Comparison of ENCODE assay signal across 1 cellular context in the genomic region with DNA sequence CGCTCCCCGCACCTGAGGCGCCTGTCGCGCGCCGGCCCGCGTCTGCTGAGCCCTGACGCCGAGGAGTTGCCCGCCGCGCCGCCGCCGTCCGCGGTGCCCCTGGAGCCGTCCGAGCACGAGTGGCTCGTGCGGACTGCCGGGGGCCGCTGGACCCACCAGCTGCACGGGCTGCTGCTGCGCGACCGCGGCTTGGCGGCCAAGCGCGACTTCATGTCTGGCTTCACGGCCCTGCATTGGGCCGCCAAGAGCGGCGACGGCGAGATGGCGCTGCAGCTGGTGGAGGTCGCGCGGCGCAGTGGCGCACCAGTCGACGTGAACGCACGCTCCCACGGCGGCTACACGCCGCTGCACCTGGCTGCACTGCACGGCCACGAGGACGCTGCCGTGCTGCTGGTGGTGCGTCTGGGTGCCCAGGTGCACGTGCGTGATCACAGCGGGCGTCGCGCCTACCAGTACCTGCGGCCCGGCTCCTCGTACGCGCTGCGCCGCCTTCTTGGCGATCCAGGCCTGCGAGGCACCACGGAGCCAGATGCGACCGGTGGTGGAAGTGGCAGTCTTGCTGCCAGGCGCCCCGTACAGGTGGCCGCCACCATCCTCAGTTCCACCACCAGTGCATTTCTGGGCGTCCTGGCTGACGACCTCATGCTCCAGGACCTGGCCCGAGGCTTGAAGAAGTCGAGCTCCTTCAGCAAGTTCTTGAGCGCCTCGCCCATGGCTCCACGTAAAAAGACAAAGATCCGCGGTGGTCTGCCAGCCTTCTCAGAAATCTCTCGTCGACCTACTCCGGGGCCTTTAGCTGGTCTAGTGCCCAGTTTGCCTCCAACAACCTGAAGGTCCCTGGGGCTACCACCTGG.
TF ChIP-seq lines count a peak whose summit lies in the region.

No MANE protein-coding gene starts in this region.

TF ChIP-seq in WTC11, 78 proteins besides CTCF, POLR2A, EP300 and RAD21 (continues in another document):
- TF ChIP-seq, protein P1, sequence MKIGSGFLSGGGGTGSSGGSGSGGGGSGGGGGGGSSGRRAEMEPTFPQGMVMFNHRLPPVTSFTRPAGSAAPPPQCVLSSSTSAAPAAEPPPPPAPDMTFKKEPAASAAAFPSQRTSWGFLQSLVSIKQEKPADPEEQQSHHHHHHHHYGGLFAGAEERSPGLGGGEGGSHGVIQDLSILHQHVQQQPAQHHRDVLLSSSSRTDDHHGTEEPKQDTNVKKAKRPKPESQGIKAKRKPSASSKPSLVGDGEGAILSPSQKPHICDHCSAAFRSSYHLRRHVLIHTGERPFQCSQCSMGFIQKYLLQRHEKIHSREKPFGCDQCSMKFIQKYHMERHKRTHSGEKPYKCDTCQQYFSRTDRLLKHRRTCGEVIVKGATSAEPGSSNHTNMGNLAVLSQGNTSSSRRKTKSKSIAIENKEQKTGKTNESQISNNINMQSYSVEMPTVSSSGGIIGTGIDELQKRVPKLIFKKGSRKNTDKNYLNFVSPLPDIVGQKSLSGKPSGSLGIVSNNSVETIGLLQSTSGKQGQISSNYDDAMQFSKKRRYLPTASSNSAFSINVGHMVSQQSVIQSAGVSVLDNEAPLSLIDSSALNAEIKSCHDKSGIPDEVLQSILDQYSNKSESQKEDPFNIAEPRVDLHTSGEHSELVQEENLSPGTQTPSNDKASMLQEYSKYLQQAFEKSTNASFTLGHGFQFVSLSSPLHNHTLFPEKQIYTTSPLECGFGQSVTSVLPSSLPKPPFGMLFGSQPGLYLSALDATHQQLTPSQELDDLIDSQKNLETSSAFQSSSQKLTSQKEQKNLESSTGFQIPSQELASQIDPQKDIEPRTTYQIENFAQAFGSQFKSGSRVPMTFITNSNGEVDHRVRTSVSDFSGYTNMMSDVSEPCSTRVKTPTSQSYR (CRISPR knock-in tag; IDR thresholded peaks at IDR 0.05): no peak
- TF ChIP-seq TCF7 (CRISPR knock-in tag; IDR thresholded peaks at IDR 0.05; ENCODE audit: low read depth) (no peak), SP1 (CRISPR knock-in tag; conservative IDR thresholded peaks at IDR 0.05) (no peak), NFYB (CRISPR knock-in tag; conservative IDR thresholded peaks at IDR 0.05; ENCODE audit: low read depth) (no peak), EMX1 (CRISPR knock-in tag; IDR thresholded peaks at IDR 0.05) (no peak), TEAD1 (CRISPR knock-in tag; IDR thresholded peaks at IDR 0.05) (peak; percentile 80; the same call in 1 of the 2 replicates), ZNF671 (CRISPR knock-in tag; IDR thresholded peaks at IDR 0.05) (no peak), NR3C1 (CRISPR knock-in tag; conservative IDR thresholded peaks at IDR 0.05; ENCODE audit: low read depth) (no peak; the same call in 1 of the 2 replicates), CBFB (CRISPR knock-in tag; IDR thresholded peaks at IDR 0.05; ENCODE audit: low read depth) (peak; percentile 89; the same call in 1 of the 2 replicates), ESRRA (CRISPR knock-in tag; IDR thresholded peaks at IDR 0.05; ENCODE audit: borderline replicate concordance) (peak; percentile 77), CREB1 (CRISPR knock-in tag; IDR thresholded peaks at IDR 0.05) (peak; percentile 72; the same call in 1 of the 2 replicates), FOXJ3 (CRISPR knock-in tag; IDR thresholded peaks at IDR 0.05; ENCODE audit: borderline replicate concordance) (no peak), ZNF232 (CRISPR knock-in tag; IDR thresholded peaks at IDR 0.05) (no peak), TEAD4 (CRISPR knock-in tag; IDR thresholded peaks at IDR 0.05) (no peak)
- TF ChIP-seq, protein P2, sequence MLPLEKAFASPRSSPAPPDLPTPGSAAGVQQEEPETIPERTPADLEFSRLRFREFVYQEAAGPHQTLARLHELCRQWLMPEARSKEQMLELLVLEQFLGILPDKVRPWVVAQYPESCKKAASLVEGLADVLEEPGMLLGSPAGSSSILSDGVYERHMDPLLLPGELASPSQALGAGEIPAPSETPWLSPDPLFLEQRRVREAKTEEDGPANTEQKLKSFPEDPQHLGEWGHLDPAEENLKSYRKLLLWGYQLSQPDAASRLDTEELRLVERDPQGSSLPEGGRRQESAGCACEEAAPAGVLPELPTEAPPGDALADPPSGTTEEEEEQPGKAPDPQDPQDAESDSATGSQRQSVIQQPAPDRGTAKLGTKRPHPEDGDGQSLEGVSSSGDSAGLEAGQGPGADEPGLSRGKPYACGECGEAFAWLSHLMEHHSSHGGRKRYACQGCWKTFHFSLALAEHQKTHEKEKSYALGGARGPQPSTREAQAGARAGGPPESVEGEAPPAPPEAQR (CRISPR knock-in tag; IDR thresholded peaks at IDR 0.05): no peak
- TF ChIP-seq, protein P3, sequence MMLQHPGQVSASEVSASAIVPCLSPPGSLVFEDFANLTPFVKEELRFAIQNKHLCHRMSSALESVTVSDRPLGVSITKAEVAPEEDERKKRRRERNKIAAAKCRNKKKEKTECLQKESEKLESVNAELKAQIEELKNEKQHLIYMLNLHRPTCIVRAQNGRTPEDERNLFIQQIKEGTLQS (CRISPR knock-in tag; conservative IDR thresholded peaks at IDR 0.05): no peak; the same call in 1 of the 2 replicates
- TF ChIP-seq, protein P4, sequence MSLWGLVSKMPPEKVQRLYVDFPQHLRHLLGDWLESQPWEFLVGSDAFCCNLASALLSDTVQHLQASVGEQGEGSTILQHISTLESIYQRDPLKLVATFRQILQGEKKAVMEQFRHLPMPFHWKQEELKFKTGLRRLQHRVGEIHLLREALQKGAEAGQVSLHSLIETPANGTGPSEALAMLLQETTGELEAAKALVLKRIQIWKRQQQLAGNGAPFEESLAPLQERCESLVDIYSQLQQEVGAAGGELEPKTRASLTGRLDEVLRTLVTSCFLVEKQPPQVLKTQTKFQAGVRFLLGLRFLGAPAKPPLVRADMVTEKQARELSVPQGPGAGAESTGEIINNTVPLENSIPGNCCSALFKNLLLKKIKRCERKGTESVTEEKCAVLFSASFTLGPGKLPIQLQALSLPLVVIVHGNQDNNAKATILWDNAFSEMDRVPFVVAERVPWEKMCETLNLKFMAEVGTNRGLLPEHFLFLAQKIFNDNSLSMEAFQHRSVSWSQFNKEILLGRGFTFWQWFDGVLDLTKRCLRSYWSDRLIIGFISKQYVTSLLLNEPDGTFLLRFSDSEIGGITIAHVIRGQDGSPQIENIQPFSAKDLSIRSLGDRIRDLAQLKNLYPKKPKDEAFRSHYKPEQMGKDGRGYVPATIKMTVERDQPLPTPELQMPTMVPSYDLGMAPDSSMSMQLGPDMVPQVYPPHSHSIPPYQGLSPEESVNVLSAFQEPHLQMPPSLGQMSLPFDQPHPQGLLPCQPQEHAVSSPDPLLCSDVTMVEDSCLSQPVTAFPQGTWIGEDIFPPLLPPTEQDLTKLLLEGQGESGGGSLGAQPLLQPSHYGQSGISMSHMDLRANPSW (CRISPR knock-in tag; conservative IDR thresholded peaks at IDR 0.05; ENCODE audit: low read depth): no peak
- TF ChIP-seq, protein P5, sequence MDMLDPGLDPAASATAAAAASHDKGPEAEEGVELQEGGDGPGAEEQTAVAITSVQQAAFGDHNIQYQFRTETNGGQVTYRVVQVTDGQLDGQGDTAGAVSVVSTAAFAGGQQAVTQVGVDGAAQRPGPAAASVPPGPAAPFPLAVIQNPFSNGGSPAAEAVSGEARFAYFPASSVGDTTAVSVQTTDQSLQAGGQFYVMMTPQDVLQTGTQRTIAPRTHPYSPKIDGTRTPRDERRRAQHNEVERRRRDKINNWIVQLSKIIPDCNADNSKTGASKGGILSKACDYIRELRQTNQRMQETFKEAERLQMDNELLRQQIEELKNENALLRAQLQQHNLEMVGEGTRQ (CRISPR knock-in tag; IDR thresholded peaks at IDR 0.05): no peak
- TF ChIP-seq, protein P6, sequence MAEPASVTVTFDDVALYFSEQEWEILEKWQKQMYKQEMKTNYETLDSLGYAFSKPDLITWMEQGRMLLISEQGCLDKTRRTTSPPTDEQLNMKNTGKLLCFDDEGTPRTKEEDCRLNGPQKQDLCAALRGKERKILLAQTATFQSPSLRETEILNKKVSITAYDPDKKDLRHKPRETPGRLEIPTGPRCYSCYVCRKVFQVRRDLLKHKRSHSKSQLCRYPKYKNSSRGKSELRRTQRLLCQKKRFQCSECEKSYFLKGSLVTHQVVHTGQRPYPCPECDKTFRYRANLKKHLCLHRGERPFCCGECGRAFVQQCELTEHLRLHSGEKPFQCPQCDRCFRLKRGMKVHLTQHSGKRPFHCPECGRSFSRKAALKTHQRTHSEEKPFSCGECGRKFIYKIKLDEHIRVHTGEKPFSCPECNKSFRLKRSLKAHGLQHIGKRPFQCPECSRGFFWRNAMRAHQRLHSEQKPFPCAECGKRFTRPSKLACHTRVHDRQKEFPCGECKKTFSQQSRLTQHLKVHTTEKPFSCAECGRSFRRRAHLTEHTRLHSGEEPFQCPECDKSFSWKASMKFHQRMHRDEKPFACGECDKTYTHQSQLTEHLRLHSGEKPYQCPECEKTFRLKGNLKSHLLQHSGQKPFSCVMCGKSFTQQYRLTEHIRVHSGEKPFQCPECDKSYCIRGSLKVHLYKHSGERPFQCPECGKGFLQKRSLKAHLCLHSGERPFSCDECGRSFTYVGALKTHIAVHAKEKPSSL (CRISPR knock-in tag; conservative IDR thresholded peaks at IDR 0.05): no peak
- TF ChIP-seq, protein P7, sequence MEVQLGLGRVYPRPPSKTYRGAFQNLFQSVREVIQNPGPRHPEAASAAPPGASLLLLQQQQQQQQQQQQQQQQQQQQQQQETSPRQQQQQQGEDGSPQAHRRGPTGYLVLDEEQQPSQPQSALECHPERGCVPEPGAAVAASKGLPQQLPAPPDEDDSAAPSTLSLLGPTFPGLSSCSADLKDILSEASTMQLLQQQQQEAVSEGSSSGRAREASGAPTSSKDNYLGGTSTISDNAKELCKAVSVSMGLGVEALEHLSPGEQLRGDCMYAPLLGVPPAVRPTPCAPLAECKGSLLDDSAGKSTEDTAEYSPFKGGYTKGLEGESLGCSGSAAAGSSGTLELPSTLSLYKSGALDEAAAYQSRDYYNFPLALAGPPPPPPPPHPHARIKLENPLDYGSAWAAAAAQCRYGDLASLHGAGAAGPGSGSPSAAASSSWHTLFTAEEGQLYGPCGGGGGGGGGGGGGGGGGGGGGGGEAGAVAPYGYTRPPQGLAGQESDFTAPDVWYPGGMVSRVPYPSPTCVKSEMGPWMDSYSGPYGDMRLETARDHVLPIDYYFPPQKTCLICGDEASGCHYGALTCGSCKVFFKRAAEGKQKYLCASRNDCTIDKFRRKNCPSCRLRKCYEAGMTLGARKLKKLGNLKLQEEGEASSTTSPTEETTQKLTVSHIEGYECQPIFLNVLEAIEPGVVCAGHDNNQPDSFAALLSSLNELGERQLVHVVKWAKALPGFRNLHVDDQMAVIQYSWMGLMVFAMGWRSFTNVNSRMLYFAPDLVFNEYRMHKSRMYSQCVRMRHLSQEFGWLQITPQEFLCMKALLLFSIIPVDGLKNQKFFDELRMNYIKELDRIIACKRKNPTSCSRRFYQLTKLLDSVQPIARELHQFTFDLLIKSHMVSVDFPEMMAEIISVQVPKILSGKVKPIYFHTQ (CRISPR knock-in tag; IDR thresholded peaks at IDR 0.05): no peak
- TF ChIP-seq, protein P8, sequence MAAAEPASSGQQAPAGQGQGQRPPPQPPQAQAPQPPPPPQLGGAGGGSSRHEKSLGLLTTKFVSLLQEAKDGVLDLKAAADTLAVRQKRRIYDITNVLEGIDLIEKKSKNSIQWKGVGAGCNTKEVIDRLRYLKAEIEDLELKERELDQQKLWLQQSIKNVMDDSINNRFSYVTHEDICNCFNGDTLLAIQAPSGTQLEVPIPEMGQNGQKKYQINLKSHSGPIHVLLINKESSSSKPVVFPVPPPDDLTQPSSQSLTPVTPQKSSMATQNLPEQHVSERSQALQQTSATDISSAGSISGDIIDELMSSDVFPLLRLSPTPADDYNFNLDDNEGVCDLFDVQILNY (CRISPR knock-in tag; IDR thresholded peaks at IDR 0.05): no peak; the same call in 1 of the 2 replicates
- TF ChIP-seq, protein P9, sequence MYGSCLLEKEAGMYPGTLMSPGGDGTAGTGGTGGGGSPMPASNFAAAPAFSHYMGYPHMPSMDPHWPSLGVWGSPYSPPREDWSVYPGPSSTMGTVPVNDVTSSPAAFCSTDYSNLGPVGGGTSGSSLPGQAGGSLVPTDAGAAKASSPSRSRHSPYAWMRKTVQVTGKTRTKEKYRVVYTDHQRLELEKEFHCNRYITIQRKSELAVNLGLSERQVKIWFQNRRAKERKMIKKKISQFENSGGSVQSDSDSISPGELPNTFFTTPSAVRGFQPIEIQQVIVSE (CRISPR knock-in tag; IDR thresholded peaks at IDR 0.05; ENCODE audit: borderline replicate concordance): no peak
- TF ChIP-seq, protein P10, sequence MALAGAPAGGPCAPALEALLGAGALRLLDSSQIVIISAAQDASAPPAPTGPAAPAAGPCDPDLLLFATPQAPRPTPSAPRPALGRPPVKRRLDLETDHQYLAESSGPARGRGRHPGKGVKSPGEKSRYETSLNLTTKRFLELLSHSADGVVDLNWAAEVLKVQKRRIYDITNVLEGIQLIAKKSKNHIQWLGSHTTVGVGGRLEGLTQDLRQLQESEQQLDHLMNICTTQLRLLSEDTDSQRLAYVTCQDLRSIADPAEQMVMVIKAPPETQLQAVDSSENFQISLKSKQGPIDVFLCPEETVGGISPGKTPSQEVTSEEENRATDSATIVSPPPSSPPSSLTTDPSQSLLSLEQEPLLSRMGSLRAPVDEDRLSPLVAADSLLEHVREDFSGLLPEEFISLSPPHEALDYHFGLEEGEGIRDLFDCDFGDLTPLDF (CRISPR knock-in tag; IDR thresholded peaks at IDR 0.05): peak; percentile 73; the same call in 1 of the 2 replicates
- TF ChIP-seq, protein P11, sequence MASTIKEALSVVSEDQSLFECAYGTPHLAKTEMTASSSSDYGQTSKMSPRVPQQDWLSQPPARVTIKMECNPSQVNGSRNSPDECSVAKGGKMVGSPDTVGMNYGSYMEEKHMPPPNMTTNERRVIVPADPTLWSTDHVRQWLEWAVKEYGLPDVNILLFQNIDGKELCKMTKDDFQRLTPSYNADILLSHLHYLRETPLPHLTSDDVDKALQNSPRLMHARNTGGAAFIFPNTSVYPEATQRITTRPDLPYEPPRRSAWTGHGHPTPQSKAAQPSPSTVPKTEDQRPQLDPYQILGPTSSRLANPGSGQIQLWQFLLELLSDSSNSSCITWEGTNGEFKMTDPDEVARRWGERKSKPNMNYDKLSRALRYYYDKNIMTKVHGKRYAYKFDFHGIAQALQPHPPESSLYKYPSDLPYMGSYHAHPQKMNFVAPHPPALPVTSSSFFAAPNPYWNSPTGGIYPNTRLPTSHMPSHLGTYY (CRISPR knock-in tag; IDR thresholded peaks at IDR 0.05): no peak
- TF ChIP-seq, protein P12, sequence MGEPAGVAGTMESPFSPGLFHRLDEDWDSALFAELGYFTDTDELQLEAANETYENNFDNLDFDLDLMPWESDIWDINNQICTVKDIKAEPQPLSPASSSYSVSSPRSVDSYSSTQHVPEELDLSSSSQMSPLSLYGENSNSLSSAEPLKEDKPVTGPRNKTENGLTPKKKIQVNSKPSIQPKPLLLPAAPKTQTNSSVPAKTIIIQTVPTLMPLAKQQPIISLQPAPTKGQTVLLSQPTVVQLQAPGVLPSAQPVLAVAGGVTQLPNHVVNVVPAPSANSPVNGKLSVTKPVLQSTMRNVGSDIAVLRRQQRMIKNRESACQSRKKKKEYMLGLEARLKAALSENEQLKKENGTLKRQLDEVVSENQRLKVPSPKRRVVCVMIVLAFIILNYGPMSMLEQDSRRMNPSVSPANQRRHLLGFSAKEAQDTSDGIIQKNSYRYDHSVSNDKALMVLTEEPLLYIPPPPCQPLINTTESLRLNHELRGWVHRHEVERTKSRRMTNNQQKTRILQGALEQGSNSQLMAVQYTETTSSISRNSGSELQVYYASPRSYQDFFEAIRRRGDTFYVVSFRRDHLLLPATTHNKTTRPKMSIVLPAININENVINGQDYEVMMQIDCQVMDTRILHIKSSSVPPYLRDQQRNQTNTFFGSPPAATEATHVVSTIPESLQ (CRISPR knock-in tag; IDR thresholded peaks at IDR 0.05): no peak
- TF ChIP-seq, protein P13, sequence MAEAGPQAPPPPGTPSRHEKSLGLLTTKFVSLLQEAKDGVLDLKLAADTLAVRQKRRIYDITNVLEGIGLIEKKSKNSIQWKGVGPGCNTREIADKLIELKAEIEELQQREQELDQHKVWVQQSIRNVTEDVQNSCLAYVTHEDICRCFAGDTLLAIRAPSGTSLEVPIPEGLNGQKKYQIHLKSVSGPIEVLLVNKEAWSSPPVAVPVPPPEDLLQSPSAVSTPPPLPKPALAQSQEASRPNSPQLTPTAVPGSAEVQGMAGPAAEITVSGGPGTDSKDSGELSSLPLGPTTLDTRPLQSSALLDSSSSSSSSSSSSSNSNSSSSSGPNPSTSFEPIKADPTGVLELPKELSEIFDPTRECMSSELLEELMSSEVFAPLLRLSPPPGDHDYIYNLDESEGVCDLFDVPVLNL (CRISPR knock-in tag; IDR thresholded peaks at IDR 0.05; ENCODE audit: borderline replicate concordance, low read depth): no peak
